ENCODE assay signal across 17 cellular contexts in the genomic region with DNA sequence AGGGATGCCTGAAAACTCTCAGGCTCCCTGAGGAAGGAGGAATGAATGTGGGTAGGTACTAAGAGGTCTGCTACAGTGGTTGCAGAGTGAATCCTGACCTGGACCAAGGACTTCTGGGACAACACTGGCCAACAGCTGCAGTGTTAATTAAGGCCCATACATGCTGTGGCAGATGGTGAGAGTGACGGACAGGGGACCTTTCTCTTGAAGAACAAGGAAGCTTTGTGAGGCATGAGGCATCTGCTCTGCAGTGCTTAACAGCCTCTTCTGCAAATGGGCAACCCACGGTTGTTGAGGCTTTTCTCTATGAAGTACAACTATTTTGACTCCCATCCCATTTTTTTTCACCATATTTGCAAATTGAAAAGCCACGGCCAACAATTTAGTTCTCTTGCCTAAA. TPM values are rescaled to one million over a fixed set of nuclear protein-coding genes. Genes with fewer than 3 reads are reported as not detected.
"Had no signal": no experiment of that assay in that cellular context is flagged by ENCODE, and none has a peak within 500 bp of the region (broad histone marks: within the 10 kb centered on the region; RNA-seq: fewer than 3 reads in every experiment).

No MANE protein-coding gene starts in this region.

- DNase-seq: activated CD4-positive, CD25-positive, alpha-beta regulatory T cell treated with anti-CD3 and anti-CD28 coated beads, Interleukin-2, amount 50 U/mL, for 72 hours; activated naive CD4-positive, alpha-beta T cell; left ventricle myocardium superior; mesendoderm; pancreas; stimulated activated CD4-positive, alpha-beta T cell treated with anti-CD3 and anti-CD28 coated beads, Interleukin-4, amount 100 ng/mL, for 24 hours; stimulated activated naive CD4-positive, alpha-beta T cell; T-helper 1 cell; trophoblast cell had no signal

- H3K27me3 ChIP-seq: gastroesophageal sphincter, hepatocyte had no signal

- H3K4me1 ChIP-seq: gastroesophageal sphincter, pancreas had no signal

- H3K27ac ChIP-seq: gastroesophageal sphincter, hepatocyte, pancreas, skin epidermis had no signal

- H3K4me3 ChIP-seq: gastroesophageal sphincter, hepatocyte, pancreas, skin epidermis had no signal

- H3K36me3 ChIP-seq: gastroesophageal sphincter, pancreas had no signal

- ATAC-seq: gastroesophageal sphincter, left ventricle myocardium superior, pancreas, SK-N-SH treated with all-trans-retinoic acid at 6 μM for 48 hours had no signal

- H3K9me3 ChIP-seq: pancreas had no signal

RNA-seq across cellular contexts. Expression of a gene that starts 26.6 kb away (rescaled TPM):
- total RNA-seq: activated CD8-positive, alpha-beta memory T cell treated with anti-CD3 and anti-CD28 coated beads for 36 hours; bronchial epithelial cell; subcutaneous adipose tissue had no signal
- polyA plus RNA-seq: neural cell had no signal
